Comparison of ENCODE assay signal across 9 cellular contexts in the genomic region with DNA sequence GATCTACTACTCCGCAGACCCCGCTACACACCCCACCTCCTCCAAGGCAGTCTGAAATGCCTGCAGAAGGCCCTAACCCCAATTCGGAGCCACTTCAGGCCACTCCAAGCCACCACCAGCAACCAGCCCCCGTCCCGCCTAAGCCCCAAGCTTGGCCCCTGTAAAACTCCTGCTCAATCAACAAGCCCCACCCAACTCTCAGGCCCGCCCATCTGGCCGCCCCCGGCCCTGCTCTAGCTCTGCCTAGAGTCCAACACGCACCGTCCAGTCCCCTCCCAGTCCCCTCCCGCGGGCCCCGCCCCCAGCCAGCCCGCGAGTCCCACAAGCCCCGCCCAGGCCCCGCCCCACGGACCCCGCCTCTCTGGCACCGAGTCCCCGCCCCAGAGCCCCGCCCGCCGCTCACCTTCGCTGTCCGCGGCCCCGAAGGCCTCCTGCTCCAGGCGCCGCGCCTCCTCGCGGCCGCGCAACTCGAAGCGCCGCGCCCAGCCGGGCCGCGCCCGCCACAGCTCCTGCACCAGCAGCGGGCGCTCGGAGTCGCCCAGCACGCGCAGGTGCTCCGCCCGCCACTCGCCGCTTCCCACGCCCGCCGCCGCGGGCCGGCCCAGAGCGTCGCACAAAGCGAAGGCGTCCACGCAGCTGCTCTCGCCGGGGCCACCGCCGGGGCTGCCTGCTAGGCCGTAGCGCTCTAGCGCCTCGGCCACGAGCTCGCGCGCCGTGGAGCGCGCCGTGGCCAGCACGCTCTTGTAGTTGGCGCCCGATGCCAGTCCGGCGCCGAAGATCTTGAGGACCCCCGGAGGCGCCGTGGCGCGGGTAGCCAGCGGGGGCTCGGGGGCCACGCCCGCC. TPM values are rescaled to one million over a fixed set of nuclear protein-coding genes. Genes with fewer than 3 reads are reported as not detected.
DNase-seq lines count a peak whose midpoint lies in the region; ATAC-seq and TF ChIP-seq lines count a peak whose summit lies in the region.
"Had no signal": no experiment of that assay in that cellular context is flagged by ENCODE, and none has a peak within 500 bp of the region (broad histone marks: within the 10 kb centered on the region; RNA-seq: fewer than 3 reads in every experiment).

No MANE protein-coding gene starts in this region.

- POLR2A ChIA-PET in CD4-positive, alpha-beta memory T cell (lab: Charles Lee; ENCODE audit: partially characterized antibody) = interaction anchor here (0.7 to 2.7 kb wide), 13 partner anchors 9 to 254 kb away, joined by 3 to 37 read pairs (median 8); partner anchors contain the start of genes CA11, DBP, GYS1 and RPL18

- H3K4me2 ChIP-seq in Karpas-422 (ENCODE audit: low read depth, low read length, poor library complexity, severe bottlenecking) = peak overlapping the region; percentile 15

- intact Hi-C loops in CD4-positive, alpha-beta memory T cell (cut with micrococcal nuclease) = loop anchor here (1.0 to 2.0 kb wide), 4 partner anchors 24 to 102 kb away; partner anchors contain the start of genes CA11 and DBP
- intact Hi-C loops in natural killer cell (cut with micrococcal nuclease) = loop anchor here (1.0 to 5.0 kb wide), 2 partner anchors 24 to 91 kb away; partner anchors contain the start of gene CA11

- H3K27ac Mint-ChIP-seq in CD4-positive, alpha-beta memory T cell = peak overlapping the region in 6 of 7 donors; percentile 27 to 92 (median 72)
- H3K27ac Mint-ChIP-seq in activated T-helper 17 cell treated with anti-CD3 and anti-CD28 coated beads, Interleukin-2, amount 50 U/mL, for 72 hours = no peak overlapping the region
- peak overlapping the region in 1 of 2 donors; percentile 49 for H3K27ac Mint-ChIP-seq in natural killer cell
- no peak overlapping the region for H3K27ac Mint-ChIP-seq in stimulated activated memory B cell treated with anti-CD40 and anti-IgM and Interleukin-4, amounts not matched to agents 10 μg/mL and 1 μg/mL and 100 μg/mL, for 72 hours

- no peak overlapping the region for H3K27ac ChIP-seq in CD4-positive, alpha-beta memory T cell (ENCODE audit: low read depth, low read length)
- H3K27ac ChIP-seq in Karpas-422 (ENCODE audit: low read length) = no peak overlapping the region

- no peak overlapping the region for H2AFZ ChIP-seq in Karpas-422 (ENCODE audit: low read length)

- peaks cover 3 to 28% (median 16%) of the 10 kb centered on the region in 4 donors for H3K4me1 Mint-ChIP-seq in CD4-positive, alpha-beta memory T cell
- H3K4me1 Mint-ChIP-seq in activated T-helper 17 cell treated with anti-CD3 and anti-CD28 coated beads, Interleukin-2, amount 50 U/mL, for 72 hours = peaks cover 4% of the 10 kb centered on the region
- peaks cover 8 to 24% of the 10 kb centered on the region in 2 donors for H3K4me1 Mint-ChIP-seq in natural killer cell
- peaks cover 25% of the 10 kb centered on the region for H3K4me1 Mint-ChIP-seq in stimulated activated memory B cell treated with anti-CD40 and anti-IgM and Interleukin-4, amounts not matched to agents 10 μg/mL and 1 μg/mL and 100 μg/mL, for 72 hours

- H3K79me2 ChIP-seq in Karpas-422 (ENCODE audit: low read length) = no peaks in the 10 kb centered on the region

- no peaks in the 10 kb centered on the region for H3K36me3 Mint-ChIP-seq in CD4-positive, alpha-beta memory T cell
- no peaks in the 10 kb centered on the region for H3K36me3 Mint-ChIP-seq in activated T-helper 17 cell treated with anti-CD3 and anti-CD28 coated beads, Interleukin-2, amount 50 U/mL, for 72 hours (ENCODE audit: low read depth)
- H3K36me3 Mint-ChIP-seq in natural killer cell = no peaks in the 10 kb centered on the region
- H3K36me3 Mint-ChIP-seq in stimulated activated memory B cell treated with anti-CD40 and anti-IgM and Interleukin-4, amounts not matched to agents 10 μg/mL and 1 μg/mL and 100 μg/mL, for 72 hours = no peaks in the 10 kb centered on the region

- CTCF ChIA-PET in CD4-positive, alpha-beta memory T cell (lab: Charles Lee; ENCODE audit: partially characterized antibody) = interaction anchor here (0.7 to 2.7 kb wide), 11 partner anchors 10 to 254 kb away, joined by 3 to 12 read pairs (median 4); partner anchors contain the start of genes CA11, FGF21 and GYS1

- H4K20me1 ChIP-seq in Karpas-422 (ENCODE audit: insufficient read depth, low read depth, low read length) = no peaks in the 10 kb centered on the region

- peak overlapping the region in 1 of 2 donors; percentile 24 for H3K4me3 ChIP-seq in CD4-positive, alpha-beta memory T cell (ENCODE audit: low read length in 2 of 2)
- no peak overlapping the region for H3K4me3 ChIP-seq in Karpas-422 (ENCODE audit: low read length)

- H3K36me3 ChIP-seq in CD4-positive, alpha-beta memory T cell (ENCODE audit: insufficient read depth, low read length) = no peaks in the 10 kb centered on the region
- H3K36me3 ChIP-seq in Karpas-422 (ENCODE audit: insufficient read depth, low read length) = no peaks in the 10 kb centered on the region

- H3K9me2 ChIP-seq in Karpas-422 (replicated peaks; ENCODE audit: insufficient read depth, low read length) = no peaks in the 10 kb centered on the region

- ATAC-seq in GM21390 (IDR thresholded peaks at IDR 0.05; ENCODE audit: unreplicated experiment) (peak; percentile 83), natural killer cell (peak; percentile 87 to 91 (median 88))
- ATAC-seq in activated T-helper 17 cell treated with anti-CD3 and anti-CD28 coated beads, Interleukin-2, amount 50 U/mL, for 72 hours (replicated peaks) = peak; percentile 95
- ATAC-seq in stimulated activated memory B cell treated with anti-CD40 and anti-IgM and Interleukin-4, amounts not matched to agents 10 μg/mL and 1 μg/mL and 100 μg/mL, for 72 hours = peak; percentile 96

- H3K27me3 Mint-ChIP-seq in CD4-positive, alpha-beta memory T cell = no peaks in the 10 kb centered on the region
- H3K27me3 Mint-ChIP-seq in activated T-helper 17 cell treated with anti-CD3 and anti-CD28 coated beads, Interleukin-2, amount 50 U/mL, for 72 hours = no peaks in the 10 kb centered on the region
- no peaks in the 10 kb centered on the region for H3K27me3 Mint-ChIP-seq in natural killer cell (ENCODE audit: low read depth in 2 of 2)
- peaks cover 40% of the 10 kb centered on the region for H3K27me3 Mint-ChIP-seq in stimulated activated memory B cell treated with anti-CD40 and anti-IgM and Interleukin-4, amounts not matched to agents 10 μg/mL and 1 μg/mL and 100 μg/mL, for 72 hours

- H3K4me1 ChIP-seq in CD4-positive, alpha-beta memory T cell (ENCODE audit: insufficient read depth, low read length) = peaks cover 29% of the 10 kb centered on the region
- H3K4me1 ChIP-seq in Karpas-422 (ENCODE audit: low read length) = peaks cover 3% of the 10 kb centered on the region; the same call in 1 of the 2 replicates

- H3K9me3 Mint-ChIP-seq in CD4-positive, alpha-beta memory T cell = no peaks in the 10 kb centered on the region
- no peaks in the 10 kb centered on the region for H3K9me3 Mint-ChIP-seq in activated T-helper 17 cell treated with anti-CD3 and anti-CD28 coated beads, Interleukin-2, amount 50 U/mL, for 72 hours
- H3K9me3 Mint-ChIP-seq in natural killer cell = no peaks in the 10 kb centered on the region
- H3K9me3 Mint-ChIP-seq in stimulated activated memory B cell treated with anti-CD40 and anti-IgM and Interleukin-4, amounts not matched to agents 10 μg/mL and 1 μg/mL and 100 μg/mL, for 72 hours = peaks cover 6% of the 10 kb centered on the region

- peak overlapping the region; percentile 31 to 72 (median 62) for H3K4me3 Mint-ChIP-seq in CD4-positive, alpha-beta memory T cell
- peak overlapping the region; percentile 75 for H3K4me3 Mint-ChIP-seq in activated T-helper 17 cell treated with anti-CD3 and anti-CD28 coated beads, Interleukin-2, amount 50 U/mL, for 72 hours
- peak overlapping the region; percentile 56 for H3K4me3 Mint-ChIP-seq in natural killer cell
- H3K4me3 Mint-ChIP-seq in stimulated activated memory B cell treated with anti-CD40 and anti-IgM and Interleukin-4, amounts not matched to agents 10 μg/mL and 1 μg/mL and 100 μg/mL, for 72 hours = peak overlapping the region; percentile 53

- no peak for TF ChIP-seq CTCF in natural killer cell (IDR thresholded peaks at IDR 0.05)

- H3K9ac ChIP-seq in Karpas-422 (ENCODE audit: low read length) = no peak overlapping the region

- no peaks in the 10 kb centered on the region for H3K27me3 ChIP-seq in CD4-positive, alpha-beta memory T cell (ENCODE audit: insufficient read depth, low read length)
- no peaks in the 10 kb centered on the region for H3K27me3 ChIP-seq in Karpas-422 (ENCODE audit: low read length)

- no peaks in the 10 kb centered on the region for H3K9me3 ChIP-seq in CD4-positive, alpha-beta memory T cell (ENCODE audit: control insufficient read depth in 1 of 2, low read length in 2 of 2)
- no peaks in the 10 kb centered on the region for H3K9me3 ChIP-seq in Karpas-422 (ENCODE audit: low read length)

- peak; percentile 85 to 91 (median 86) for DNase-seq in CD4-positive, alpha-beta memory T cell
- DNase-seq in Karpas-422 (peak; percentile 96), RKO (ENCODE audit: low spot score) (peak; percentile 90), fibroblast of peridontal ligament (ENCODE audit: extremely low read depth) (peak; percentile 18), natural killer cell (peak; percentile 71)

RNA-seq across cellular contexts. Expression of gene RASIP1, which starts 1.6 kb away (rescaled TPM):
- total RNA-seq in CD4-positive, alpha-beta memory T cell = under 1 TPM in 1 of 2 experiments, not detected in 1; 0.22 TPM
- polyA plus RNA-seq in CD4-positive, alpha-beta memory T cell = under 1 TPM; 0.10 to 0.25 TPM
- total RNA-seq in Karpas-422 (2014; rRNA removed; shearing (Covaris generic); ENCODE audit: low replicate concordance) = not detected in 2 replicates
- total RNA-seq in activated T-helper 17 cell treated with anti-CD3 and anti-CD28 coated beads, Interleukin-2, amount 50 U/mL, for 72 hours = under 1 TPM; 0.19 to 0.67 TPM
- total RNA-seq in natural killer cell = not detected

RNA-seq across cellular contexts. Expression of gene IZUMO1, which starts 7.9 kb away (rescaled TPM):
- total RNA-seq in CD4-positive, alpha-beta memory T cell = not detected
- not detected for polyA plus RNA-seq in CD4-positive, alpha-beta memory T cell
- not detected in 2 replicates for total RNA-seq in Karpas-422 (2014; rRNA removed; shearing (Covaris generic); ENCODE audit: low replicate concordance)
- not detected for total RNA-seq in activated T-helper 17 cell treated with anti-CD3 and anti-CD28 coated beads, Interleukin-2, amount 50 U/mL, for 72 hours
- total RNA-seq in natural killer cell = not detected
- total RNA-seq: T-helper 2 cell treated with Interferon-gamma antibody and Interleukin-4, amounts not matched to agents 100 ng/mL and 5 ng/mL, for 36 hours had no signal

RNA-seq across cellular contexts. Expression of gene FUT1, which starts 13.7 kb away (rescaled TPM):
- total RNA-seq in CD4-positive, alpha-beta memory T cell = under 1 TPM; 0.22 to 0.32 TPM
- under 1 TPM in 1 of 2 donors, not detected in 1; 0.11 TPM for polyA plus RNA-seq in CD4-positive, alpha-beta memory T cell
- total RNA-seq in Karpas-422 (2014; rRNA removed; shearing (Covaris generic); ENCODE audit: low replicate concordance) = not detected in 2 replicates
- total RNA-seq in activated T-helper 17 cell treated with anti-CD3 and anti-CD28 coated beads, Interleukin-2, amount 50 U/mL, for 72 hours = under 1 TPM; 0.30 to 0.40 TPM
- total RNA-seq in natural killer cell = under 1 TPM in 1 of 3 donors, not detected in 2; 0.18 TPM

RNA-seq across cellular contexts. Expression of gene FGF21, which starts 16.5 kb away (rescaled TPM):
- total RNA-seq in CD4-positive, alpha-beta memory T cell = not detected
- not detected for polyA plus RNA-seq in CD4-positive, alpha-beta memory T cell
- total RNA-seq in Karpas-422 (2014; rRNA removed; shearing (Covaris generic); ENCODE audit: low replicate concordance) = not detected in 2 replicates
- not detected for total RNA-seq in activated T-helper 17 cell treated with anti-CD3 and anti-CD28 coated beads, Interleukin-2, amount 50 U/mL, for 72 hours
- not detected for total RNA-seq in natural killer cell
- total RNA-seq: T-helper 2 cell treated with Interferon-gamma antibody and Interleukin-4, amounts not matched to agents 100 ng/mL and 5 ng/mL, for 36 hours had no signal

RNA-seq across cellular contexts. Expression of gene MAMSTR, which starts 19.3 kb away (rescaled TPM):
- total RNA-seq in CD4-positive, alpha-beta memory T cell = 1 to 10 TPM; 2.1 to 2.5 TPM
- polyA plus RNA-seq in CD4-positive, alpha-beta memory T cell = under 1 TPM; 0.71 to 0.73 TPM
- total RNA-seq in Karpas-422 (2014; rRNA removed; shearing (Covaris generic); ENCODE audit: low replicate concordance) = 0.58 and 0.78 TPM in 2 replicates
- 1 to 10 TPM; 1.1 to 1.7 TPM for total RNA-seq in activated T-helper 17 cell treated with anti-CD3 and anti-CD28 coated beads, Interleukin-2, amount 50 U/mL, for 72 hours
- 1 to 10 TPM in 1 of 3 donors, under 1 TPM in 2; 0.56 to 1.2 (median 0.98) TPM for total RNA-seq in natural killer cell

Comparison
In these comparisons a context has a peak if more than half of its experiments do, and no peak if none do; other contexts are left out.
1. DNase-seq: peak in every context shown above with its lines; median percentile 96 in Karpas-422; 90 in RKO; 86 in CD4-positive, alpha-beta memory T cell; 71 in natural killer cell; 18 in fibroblast of peridontal ligament.
2. H3K27ac Mint-ChIP-seq: peak in CD4-positive, alpha-beta memory T cell (6 of 7); none in activated T-helper 17 cell treated with anti-CD3 and anti-CD28 coated beads, Interleukin-2, amount 50 U/mL, for 72 hours (single experiment) and stimulated activated memory B cell treated with anti-CD40 and anti-IgM and Interleukin-4, amounts not matched to agents 10 μg/mL and 1 μg/mL and 100 μg/mL, for 72 hours (single experiment).
3. Peak in every context shown above with its lines, with median percentiles within 50 percentile points of each other: H3K4me3 Mint-ChIP-seq and ATAC-seq.